Comparison of ENCODE assay signal across 8 cellular contexts in the genomic region with DNA sequence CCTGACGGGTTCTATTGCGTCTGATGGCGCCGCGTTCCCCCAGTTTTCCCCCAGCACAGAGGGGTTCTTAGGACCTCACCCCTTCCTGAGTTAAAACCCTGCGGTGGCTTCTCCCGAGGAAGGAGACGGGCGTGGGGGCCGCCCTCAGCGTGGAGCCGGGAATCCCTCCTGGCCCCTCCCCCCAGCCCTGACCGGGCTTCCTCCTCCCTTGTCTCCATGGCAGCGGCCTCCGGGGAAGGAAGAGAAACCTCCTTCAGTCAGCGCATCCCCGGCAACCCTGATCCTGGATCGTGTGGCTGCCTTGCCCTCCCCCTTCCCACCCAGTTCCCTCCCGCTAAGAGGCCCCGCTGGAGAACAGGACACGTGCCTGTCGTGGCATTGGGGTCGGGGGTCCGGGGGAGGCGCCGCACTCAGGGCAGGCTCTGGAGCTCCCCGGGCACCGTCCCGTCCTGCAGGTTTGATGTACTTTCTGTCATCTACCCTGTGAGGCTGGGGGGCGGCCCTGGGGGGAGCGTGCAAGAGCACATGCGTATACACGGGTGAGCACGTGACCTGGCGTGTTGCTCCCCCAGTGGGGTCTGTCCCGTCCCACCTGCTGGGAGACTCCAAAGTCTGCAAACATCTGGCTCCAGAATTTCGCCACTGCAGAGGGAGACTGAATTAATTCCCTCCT. TPM values are rescaled to one million over a fixed set of nuclear protein-coding genes. Genes with fewer than 3 reads are reported as not detected.
DNase-seq lines count a peak whose midpoint lies in the region; ATAC-seq and TF ChIP-seq lines count a peak whose summit lies in the region.

No MANE protein-coding gene starts in this region.

- peaks cover 0 to 8% (median 3%) of the 10 kb centered on the region in 4 donors for H3K36me3 ChIP-seq in esophagus muscularis mucosa
- no peaks in the 10 kb centered on the region for H3K36me3 ChIP-seq in ovary

- BruUV-seq in Calu3 (replicated peaks; lab: Mats Ljungman, UMichigan), result no TSS peak

- H3K36me3 Mint-ChIP-seq in Calu3 (ENCODE audit: insufficient read depth, unreplicated experiment), result no peaks in the 10 kb centered on the region

- peaks cover 28 to 84% (median 82%) of the 10 kb centered on the region in 4 donors for H3K4me1 ChIP-seq in esophagus muscularis mucosa
- peaks cover 37% of the 10 kb centered on the region for H3K4me1 ChIP-seq in ovary (ENCODE audit: insufficient read depth)

- H3K27me3 Mint-ChIP-seq in Calu3 (ENCODE audit: unreplicated experiment), result peaks cover 91% of the 10 kb centered on the region

- ATAC-seq in HG03025 (IDR thresholded peaks at IDR 0.05; ENCODE audit: low FRiP score, unreplicated experiment) (no peak), HG03045 (IDR thresholded peaks at IDR 0.05; ENCODE audit: unreplicated experiment) (no peak), GM21576 (IDR thresholded peaks at IDR 0.05; ENCODE audit: unreplicated experiment) (no peak)

- intact Hi-C loops in Calu3 (cut with micrococcal nuclease; ENCODE audit: unreplicated experiment) (no loop called here), esophagus muscularis mucosa (cut with DNase I) (no loop called here), ovary (cut with DNase I) (no loop called here)

- no peaks in the 10 kb centered on the region for H3K4me1 Mint-ChIP-seq in Calu3 (ENCODE audit: low read depth, unreplicated experiment)

- CTCF ChIA-PET in Calu3 (lab: Charles Lee), result interaction anchor here (1.4 kb wide), 1 partner anchor 22 kb away, joined by 3 read pairs; no protein-coding TSS in a partner anchor

- peak overlapping the region; percentile 31 to 44 (median 32) for H3K4me3 ChIP-seq in esophagus muscularis mucosa
- peak overlapping the region; percentile 12 for H3K4me3 ChIP-seq in ovary

- TF ChIP-seq CTCF in Calu3 (IDR thresholded peaks at IDR 0.05; ENCODE audit: unreplicated experiment) (no peak), esophagus muscularis mucosa (IDR thresholded peaks at IDR 0.05) (no peak), ovary (IDR thresholded peaks at IDR 0.05) (no peak)

- peak overlapping the region; percentile 92 to 98 (median 94) for H3K27ac ChIP-seq in esophagus muscularis mucosa (replicated peaks in 1 of 4)
- H3K27ac ChIP-seq in ovary, result peak overlapping the region; percentile 72 to 94

- DNase-seq in Calu3, result peak; percentile 47
- DNase-seq in NCI-H69 (lab: John Stamatoyannopoulos, UW), result peak; percentile 97
- no peak for DNase-seq in esophagus muscularis mucosa (ENCODE audit: extremely low spot score)
- peak; percentile 86 to 92 (median 89) for DNase-seq in ovary
- DNase-seq in MV-4-11 (lab: John Stamatoyannopoulos, UW), result no peak

- no peak overlapping the region for H3K27ac Mint-ChIP-seq in Calu3 (ENCODE audit: unreplicated experiment)

- no peaks in the 10 kb centered on the region for H3K9me3 Mint-ChIP-seq in Calu3 (ENCODE audit: low read depth, unreplicated experiment)

- H3K27me3 ChIP-seq in esophagus muscularis mucosa (no peaks in the 10 kb centered on the region), ovary (no peaks in the 10 kb centered on the region)

- TF ChIP-seq POLR2A in esophagus muscularis mucosa (IDR thresholded peaks at IDR 0.05; ENCODE audit: low read depth) (no peak), ovary (IDR thresholded peaks at IDR 0.05) (no peak)

- H3K9me3 ChIP-seq in esophagus muscularis mucosa (no peaks in the 10 kb centered on the region), ovary (no peaks in the 10 kb centered on the region)

- H3K4me3 Mint-ChIP-seq in Calu3 (ENCODE audit: low read depth, unreplicated experiment), result no peak overlapping the region

- TF ChIP-seq EP300 in esophagus muscularis mucosa (IDR thresholded peaks at IDR 0.05) (no peak), ovary (IDR thresholded peaks at IDR 0.05) (no peak)

- WGBS in esophagus muscularis mucosa, result 62% methylated on average over 6 of the region's 37 CpGs
- 17 to 24% (median 23%) methylated on average over 36 to 37 of the region's 37 CpGs for WGBS in ovary, 3 donors

RNA-seq across cellular contexts. Expression of a gene that starts 30.5 kb away (rescaled TPM):
- total RNA-seq in Calu3 (2022), result 0.05 TPM in 1 of 2 replicates, not detected in the other
- 100 to 1,000 TPM; 225 to 361 (median 259) TPM for total RNA-seq in esophagus muscularis mucosa
- 100 to 1,000 TPM in 5 of 7 donors, 10 to 100 TPM in 2; 36.5 to 217 (median 120) TPM for total RNA-seq in ovary
- polyA plus RNA-seq in ovary, result 10 to 100 TPM in 1 of 2 donors, 1 to 10 TPM in 1; 7.3 to 80.4 TPM

RNA-seq across cellular contexts. Expression of a gene that starts 41.7 kb away (rescaled TPM):
- total RNA-seq in Calu3 (2022), result not detected in 2 replicates
- 1 to 10 TPM in 2 of 4 donors, under 1 TPM in 2; 0.39 to 2.9 (median 1.00) TPM for total RNA-seq in esophagus muscularis mucosa
- 1 to 10 TPM in 1 of 7 donors, under 1 TPM in 1, not detected in 5; 0.22 to 1.3 TPM for total RNA-seq in ovary
- polyA plus RNA-seq in ovary, result under 1 TPM in 1 of 2 donors, not detected in 1; 0.08 TPM

RNA-seq across cellular contexts. Expression of a gene that starts 46.6 kb away (rescaled TPM):
- total RNA-seq in Calu3 (2022), result not detected in 2 replicates
- total RNA-seq in esophagus muscularis mucosa, result 100 to 1,000 TPM in 2 of 4 donors, 10 to 100 TPM in 1, 1 to 10 TPM in 1; 7.5 to 304 (median 199) TPM
- total RNA-seq in ovary, result 1 to 10 TPM in 4 of 7 donors, not detected in 3; 1.4 to 7.4 (median 4.4) TPM
- 10 to 100 TPM in 1 of 2 donors, 1 to 10 TPM in 1; 1.0 to 17.3 TPM for polyA plus RNA-seq in ovary

RNA-seq across cellular contexts. Expression of a gene that starts 57.1 kb away (rescaled TPM):
- not detected in 2 replicates for total RNA-seq in Calu3 (2022)
- 100 to 1,000 TPM in 3 of 4 donors, 10 to 100 TPM in 1; 15.6 to 237 (median 126) TPM for total RNA-seq in esophagus muscularis mucosa
- 10 to 100 TPM in 1 of 7 donors, 1 to 10 TPM in 3, under 1 TPM in 1, not detected in 2; 0.83 to 12.5 (median 8.3) TPM for total RNA-seq in ovary
- 10 to 100 TPM in 1 of 2 donors, 1 to 10 TPM in 1; 3.1 to 16.2 TPM for polyA plus RNA-seq in ovary

Comparison
In these comparisons a context has a peak if more than half of its experiments do, and no peak if none do; other contexts are left out.
1. DNase-seq: peak in Calu3 (single experiment), NCI-H69 (single experiment) and ovary (5 of 5); none in esophagus muscularis mucosa (single experiment) and MV-4-11 (single experiment).
2. RNA of a gene that starts 30.5 kb away (total RNA-seq): 225 to 361 TPM in esophagus muscularis mucosa and 36.5 to 217 TPM in ovary; 0.05 TPM in Calu3; every median in the first group is over 10 times any median in the second.